9 cellular contexts compared by ENCODE assay signal in genomic region chr16:89656435-89657121, GRCh38. TPM values are rescaled to one million over a fixed set of nuclear protein-coding genes. Genes with fewer than 3 reads are reported as not detected.
A peak's percentile ranks its signal among the peaks of the same experiment; 100 is the strongest.
DNase-seq lines count a peak whose midpoint lies in the region; ATAC-seq, FAIRE-seq and TF ChIP-seq lines count a peak whose summit lies in the region.
"Had no signal": no experiment of that assay in that cellular context is flagged by ENCODE, and none has a peak within 500 bp of the region (broad histone marks: within the 10 kb centered on the region; RNA-seq: fewer than 3 reads in every experiment).

No MANE protein-coding gene starts in this region.

- peak overlapping the region; percentile 86 for H3K4me3 ChIP-seq in HFF-Myc (replicated peaks; ENCODE audit: low read depth, low read length)
- peak overlapping the region; percentile 49 for H3K4me3 ChIP-seq in iPS-15b (ENCODE audit: low read depth, low read length)

- H3K36me3 ChIP-seq in iPS-15b (ENCODE audit: control insufficient read depth, insufficient read depth, low read length): peaks cover 4% of the 10 kb centered on the region

- no peaks in the 10 kb centered on the region for H3K27me3 Mint-ChIP-seq in stimulated activated memory B cell treated with anti-CD40 and anti-IgM and Interleukin-4, amounts not matched to agents 10 μg/mL and 1 μg/mL and 100 μg/mL, for 72 hours

- peaks cover 31% of the 10 kb centered on the region in 2 donors for H3K36me3 Mint-ChIP-seq in activated naive CD4-positive, alpha-beta T cell treated with anti-CD3 and anti-CD28 coated beads, Interleukin-2, amount 50 U/mL, for 72 hours
- peaks cover 16% of the 10 kb centered on the region for H3K36me3 Mint-ChIP-seq in stimulated activated memory B cell treated with anti-CD40 and anti-IgM and Interleukin-4, amounts not matched to agents 10 μg/mL and 1 μg/mL and 100 μg/mL, for 72 hours

- no peaks in the 10 kb centered on the region for H3K4me1 ChIP-seq in iPS-15b (ENCODE audit: control insufficient read depth, insufficient read depth, low read length)

- H3K9me3 Mint-ChIP-seq in activated naive CD4-positive, alpha-beta T cell treated with anti-CD3 and anti-CD28 coated beads, Interleukin-2, amount 50 U/mL, for 72 hours: no peaks in the 10 kb centered on the region
- H3K9me3 Mint-ChIP-seq in stimulated activated memory B cell treated with anti-CD40 and anti-IgM and Interleukin-4, amounts not matched to agents 10 μg/mL and 1 μg/mL and 100 μg/mL, for 72 hours: no peaks in the 10 kb centered on the region

- DNase-seq in HFF-Myc (ENCODE audit: extremely low read depth, low read depth) (no peak), GM19239 (ENCODE audit: insufficient read length, low spot score) (no peak)
- DNase-seq in activated naive CD4-positive, alpha-beta T cell treated with anti-CD3 and anti-CD28 coated beads, Interleukin-2, amount 50 U/mL, for 72 hours (ENCODE audit: low spot score in 2 of 2): no peak
- DNase-seq: activated CD4-positive, alpha-beta T cell treated with anti-CD3 and anti-CD28 coated beads for 48 hours had no signal

- ATAC-seq in activated naive CD4-positive, alpha-beta T cell treated with anti-CD3 and anti-CD28 coated beads, Interleukin-2, amount 50 U/mL, for 72 hours: no peak
- peak; percentile 34 for ATAC-seq in stimulated activated memory B cell treated with anti-CD40 and anti-IgM and Interleukin-4, amounts not matched to agents 10 μg/mL and 1 μg/mL and 100 μg/mL, for 72 hours
- ATAC-seq in GM21526 (IDR thresholded peaks at IDR 0.05; ENCODE audit: low FRiP score, unreplicated experiment): no peak
- no peak for ATAC-seq in GM18502 (IDR thresholded peaks at IDR 0.05; ENCODE audit: poor library complexity, unreplicated experiment)
- ATAC-seq in HG02610 (IDR thresholded peaks at IDR 0.05; ENCODE audit: unreplicated experiment): no peak

- no peak for FAIRE-seq in GM19239 (lab: Jason Lieb, UNC)

- H3K4me3 Mint-ChIP-seq in stimulated activated memory B cell treated with anti-CD40 and anti-IgM and Interleukin-4, amounts not matched to agents 10 μg/mL and 1 μg/mL and 100 μg/mL, for 72 hours: peak overlapping the region; percentile 94

- TF ChIP-seq CTCF in HFF-Myc (IDR thresholded peaks at IDR 0.05; ENCODE audit: low read depth, low read length, missing control alignments): no peak

- no peak overlapping the region for H3K9ac ChIP-seq in iPS-15b (ENCODE audit: low read depth, low read length)

- H3K27ac Mint-ChIP-seq in activated naive CD4-positive, alpha-beta T cell treated with anti-CD3 and anti-CD28 coated beads, Interleukin-2, amount 50 U/mL, for 72 hours: peak overlapping the region; percentile 83 to 92
- H3K27ac Mint-ChIP-seq in stimulated activated memory B cell treated with anti-CD40 and anti-IgM and Interleukin-4, amounts not matched to agents 10 μg/mL and 1 μg/mL and 100 μg/mL, for 72 hours: peak overlapping the region; percentile 91

- no peaks in the 10 kb centered on the region for H3K9me3 ChIP-seq in iPS-15b (ENCODE audit: control insufficient read depth, insufficient read depth, low read length)

- H3K4me1 Mint-ChIP-seq in stimulated activated memory B cell treated with anti-CD40 and anti-IgM and Interleukin-4, amounts not matched to agents 10 μg/mL and 1 μg/mL and 100 μg/mL, for 72 hours: peaks cover 36% of the 10 kb centered on the region

- H3K27me3 ChIP-seq in iPS-15b (ENCODE audit: control insufficient read depth, insufficient read depth, low read length): no peaks in the 10 kb centered on the region

RNA-seq across cellular contexts. Expression of gene CHMP1A, which starts 0.9 kb away (rescaled TPM):
- 10 to 100 TPM; 61.0 to 73.4 TPM for total RNA-seq in activated naive CD4-positive, alpha-beta T cell treated with anti-CD3 and anti-CD28 coated beads, Interleukin-2, amount 50 U/mL, for 72 hours

RNA-seq across cellular contexts. Expression of gene SPATA33, which starts 1.1 kb away (rescaled TPM):
- 10 to 100 TPM in 1 of 2 donors, 1 to 10 TPM in 1; 8.0 to 18.2 TPM for total RNA-seq in activated naive CD4-positive, alpha-beta T cell treated with anti-CD3 and anti-CD28 coated beads, Interleukin-2, amount 50 U/mL, for 72 hours

RNA-seq across cellular contexts. Expression of gene CDK10, which starts 29.9 kb away (rescaled TPM):
- total RNA-seq in activated naive CD4-positive, alpha-beta T cell treated with anti-CD3 and anti-CD28 coated beads, Interleukin-2, amount 50 U/mL, for 72 hours: 100 to 1,000 TPM in 1 of 2 donors, 10 to 100 TPM in 1; 97.3 to 151 TPM

RNA-seq across cellular contexts. Expression of gene DPEP1, which starts 43.1 kb away (rescaled TPM):
- not detected for total RNA-seq in activated naive CD4-positive, alpha-beta T cell treated with anti-CD3 and anti-CD28 coated beads, Interleukin-2, amount 50 U/mL, for 72 hours

RNA-seq across cellular contexts. Expression of gene SPATA2L, which starts 44.9 kb away (rescaled TPM):
- total RNA-seq in activated naive CD4-positive, alpha-beta T cell treated with anti-CD3 and anti-CD28 coated beads, Interleukin-2, amount 50 U/mL, for 72 hours: 1 to 10 TPM; 1.3 to 7.0 TPM
